19 cellular contexts compared by ENCODE assay signal in the genomic region with DNA sequence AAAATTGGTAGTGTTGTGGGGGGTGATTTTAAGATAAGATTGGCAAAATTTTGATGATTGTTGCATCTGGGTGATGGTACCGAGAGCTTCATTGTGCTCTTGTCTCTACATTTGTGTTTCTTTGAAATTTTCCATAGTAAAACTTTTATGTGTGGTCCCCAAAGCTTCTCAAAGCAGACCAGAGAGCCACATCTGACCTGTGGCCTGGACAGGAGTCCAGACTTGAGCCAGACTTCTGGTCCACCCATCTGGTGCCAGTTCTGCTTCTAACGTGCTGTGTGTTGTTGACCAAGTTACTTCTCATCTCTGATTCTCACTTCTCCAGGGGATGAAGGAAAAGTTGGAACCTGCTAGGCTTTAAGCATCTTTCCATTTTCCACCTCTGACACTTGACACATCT.
"Had no signal": no experiment of that assay in that cellular context is flagged by ENCODE, and none has a peak within 500 bp of the region (broad histone marks: within the 10 kb centered on the region; RNA-seq: fewer than 3 reads in every experiment).

No MANE protein-coding gene starts in this region.

- H3K27me3 ChIP-seq: colonic mucosa, pancreas, sigmoid colon, testis had no signal

- H3K27ac ChIP-seq: colonic mucosa, pancreas, testis had no signal

- DNase-seq: activated CD4-positive, alpha-beta T cell treated with anti-CD3 and anti-CD28 coated beads, Interleukin-2, amount 10 ng/mL, durations not matched to agents 7 days and 5 days; activated CD8-positive, alpha-beta memory T cell treated with anti-CD3 and anti-CD28 coated beads, Interleukin-2, amount 50 U/mL, for 4 hours; activated CD8-positive, alpha-beta T cell treated with anti-CD3 and anti-CD28 coated beads, Interleukin-2, amount 10 ng/mL, durations not matched to agents 7 days and 5 days; activated effector memory CD4-positive, alpha-beta T cell treated with anti-CD3 and anti-CD28 coated beads, Interleukin-2, amount 50 U/mL, for 16 hours; activated naive CD4-positive, alpha-beta T cell treated with anti-CD3 and anti-CD28 coated beads, Interleukin-2, amount 50 U/mL, for 16 hours; activated T-cell treated with anti-CD3 and anti-CD28 coated beads, Interleukin-2, amount 50 U/mL, for 4 hours; central memory CD4-positive, alpha-beta T cell; colonic mucosa; immature natural killer cell; kidney glomerular epithelial cell; naive thymus-derived CD8-positive, alpha-beta T cell; pancreas; sigmoid colon; stimulated activated CD4-positive, alpha-beta T cell treated with anti-CD3 and anti-CD28 coated beads, Interleukin-12 subunit alpha, Interleukin-12 subunit beta, amount 100 ng/mL, for 4 hours; stimulated activated CD4-positive, alpha-beta T cell treated with anti-CD3 and anti-CD28 coated beads, Interleukin-1b, Interleukin-23, amount 100 ng/mL, for 48 hours; stimulated activated CD8-positive, alpha-beta memory T cell treated with anti-CD3 and anti-CD28 coated beads, Interleukin-4, amount 100 ng/mL, for 48 hours; stimulated activated naive CD4-positive, alpha-beta T cell; testis had no signal

- H3K36me3 ChIP-seq: colonic mucosa, pancreas, sigmoid colon had no signal

- H3K9me3 ChIP-seq: colonic mucosa, pancreas, sigmoid colon, testis had no signal

- ATAC-seq: activated CD4-positive, CD25-positive, alpha-beta regulatory T cell treated with anti-CD3 and anti-CD28 coated beads, Interleukin-2, amount 50 U/mL, for 24 hours; activated CD8-positive, alpha-beta T cell treated with anti-CD3 and anti-CD28 coated beads, Interleukin-2, amount 10 ng/mL, durations not matched to agents 7 days and 5 days; activated T-cell treated with anti-CD3 and anti-CD28 coated beads, Interleukin-2, amount 50 U/mL, for 4 hours; naive thymus-derived CD8-positive, alpha-beta T cell had no signal

- H3K4me3 ChIP-seq: colonic mucosa, pancreas, sigmoid colon, testis had no signal
